ENCODE assay signal across 8 cellular contexts in the genomic region with DNA sequence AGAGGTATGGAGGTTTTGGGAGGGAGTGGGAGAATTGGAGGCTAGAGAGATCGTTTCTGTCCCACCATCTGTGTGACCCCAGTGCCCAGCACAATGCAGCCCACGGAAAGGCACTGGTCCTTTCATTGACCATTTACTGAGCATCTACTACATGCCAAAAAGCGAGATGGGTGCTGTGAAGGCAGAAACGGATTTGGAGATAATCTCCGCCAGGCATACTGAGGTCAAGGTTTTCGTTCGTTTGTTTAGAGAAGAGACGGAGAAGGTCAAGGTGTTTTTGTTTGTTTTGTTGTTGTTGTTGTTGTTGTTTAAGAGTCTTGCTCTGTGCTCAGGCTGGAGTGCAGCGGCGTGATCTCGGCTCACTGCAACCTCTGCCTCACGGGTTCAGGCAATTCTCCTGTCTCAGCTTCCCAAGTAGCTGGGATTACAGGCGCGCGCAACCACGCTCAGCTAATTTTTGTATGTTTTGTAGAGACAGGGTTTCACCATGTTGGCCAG. TPM values are rescaled to one million over a fixed set of nuclear protein-coding genes. Genes with fewer than 3 reads are reported as not detected.
DNase-seq lines count a peak whose midpoint lies in the region; ATAC-seq and TF ChIP-seq lines count a peak whose summit lies in the region.

No MANE protein-coding gene starts in this region.

- H3K79me1 ChIP-seq in mesendoderm (ENCODE audit: low read length), result peaks cover 6% of the 10 kb centered on the region

- peak overlapping the region; percentile 76 for H3K9ac ChIP-seq in mesendoderm (ENCODE audit: low read length)

- H3K4me1 ChIP-seq in heart left ventricle (peaks cover 0 to 43% (median 37%) of the 10 kb centered on the region in 12 donors), mesendoderm (ENCODE audit: control insufficient read depth, low read depth, low read length) (peaks cover 4% of the 10 kb centered on the region), urinary bladder (ENCODE audit: insufficient read depth) (peaks cover 3% of the 10 kb centered on the region)

- H3K4me3 Mint-ChIP-seq in MCF 10A (ENCODE audit: unreplicated experiment), result peak overlapping the region; percentile 92

- peaks cover 0 to 14% (median 4%) of the 10 kb centered on the region in 9 donors for H3K36me3 ChIP-seq in heart left ventricle
- no peaks in the 10 kb centered on the region for H3K36me3 ChIP-seq in mesendoderm (ENCODE audit: control insufficient read depth, insufficient read depth, low read length)
- no peaks in the 10 kb centered on the region for H3K36me3 ChIP-seq in urinary bladder (ENCODE audit: insufficient read depth)

- no peaks in the 10 kb centered on the region for H3K9me3 ChIP-seq in heart left ventricle

- ATAC-seq in heart left ventricle, result no peak
- ATAC-seq in left cardiac atrium, result no peak
- no peak for ATAC-seq in HG03378 (IDR thresholded peaks at IDR 0.05; ENCODE audit: unreplicated experiment)

- H3K56ac ChIP-seq in mesendoderm (ENCODE audit: low read length), result peak overlapping the region; percentile 90

- H3K23ac ChIP-seq in mesendoderm (ENCODE audit: low read length), result no peak overlapping the region

- H3K18ac ChIP-seq in mesendoderm (ENCODE audit: low read length), result no peak overlapping the region

- H3K27ac Mint-ChIP-seq in MCF 10A (ENCODE audit: low read depth, unreplicated experiment), result peak overlapping the region; percentile 95

- H3K9me3 Mint-ChIP-seq in MCF 10A (ENCODE audit: unreplicated experiment), result no peaks in the 10 kb centered on the region

- TF ChIP-seq POLR2A in heart left ventricle (IDR thresholded peaks at IDR 0.05), result no peak

- H4K5ac ChIP-seq in mesendoderm (ENCODE audit: low read length), result peak overlapping the region; percentile 35

- BruUV-seq in MCF 10A (replicated peaks; lab: Mats Ljungman, UMichigan), result no TSS peak

- POLR2A ChIA-PET in MCF 10A (lab: Yijun Ruan, JAX), result interaction anchor here (0.6 to 11.8 kb wide), 17 partner anchors 11 to 187 kb away, joined by 3 to 700 read pairs (median 4); partner anchors contain the start of gene RALGPS1

- H2BK120ac ChIP-seq in mesendoderm (ENCODE audit: low read depth, low read length), result no peak overlapping the region

- H2BK15ac ChIP-seq in mesendoderm (replicated peaks; ENCODE audit: low read depth), result no peak overlapping the region

- H3K27ac ChIP-seq in heart left ventricle (peak overlapping the region; percentile 92 to 98 (median 96)), mesendoderm (ENCODE audit: low read depth, low read length) (no peak overlapping the region), urinary bladder (ENCODE audit: low read depth) (no peak overlapping the region)

- H3K4me3 ChIP-seq in heart left ventricle (peak overlapping the region; percentile 76 to 98 (median 88)), mesendoderm (ENCODE audit: low read length) (no peak overlapping the region), urinary bladder (ENCODE audit: low read depth, low read length) (peak overlapping the region; percentile 99)

- CTCF ChIA-PET in MCF 10A (lab: Yijun Ruan, JAX), result interaction anchor here (0.7 to 1.4 kb wide), 4 partner anchors 10 to 260 kb away, joined by 3 to 7 read pairs (median 3); no protein-coding TSS in a partner anchor

- peaks cover 30% of the 10 kb centered on the region for H3K36me3 Mint-ChIP-seq in MCF 10A (ENCODE audit: insufficient read depth, unreplicated experiment)

- TF ChIP-seq CTCF in heart left ventricle (IDR thresholded peaks at IDR 0.05) (no peak), MCF 10A (IDR thresholded peaks at IDR 0.05; ENCODE audit: unreplicated experiment) (no peak)

- H3K27me3 ChIP-seq in heart left ventricle (no peaks in the 10 kb centered on the region), mesendoderm (ENCODE audit: insufficient read depth, low read length, poor library complexity) (no peaks in the 10 kb centered on the region)

- H4K8ac ChIP-seq in mesendoderm (ENCODE audit: low read depth, low read length), result no peak overlapping the region

- H3K79me2 ChIP-seq in mesendoderm (ENCODE audit: control insufficient read depth, insufficient read depth, low read length), result peaks cover 7% of the 10 kb centered on the region

- peak overlapping the region; percentile 68 for H3K4me2 ChIP-seq in mesendoderm (ENCODE audit: low read length)

- H2BK5ac ChIP-seq in mesendoderm (ENCODE audit: low read length), result no peak overlapping the region

- H3K27me3 Mint-ChIP-seq in MCF 10A (ENCODE audit: insufficient read depth, unreplicated experiment), result no peaks in the 10 kb centered on the region

- peaks cover 29% of the 10 kb centered on the region for H3K4me1 Mint-ChIP-seq in MCF 10A (ENCODE audit: insufficient read depth, unreplicated experiment)

- intact Hi-C loops in heart left ventricle (cut with DNase I), result no loop called here
- intact Hi-C loops in left cardiac atrium (cut with DNase I), result no loop called here
- intact Hi-C loops in MCF 10A (cut with micrococcal nuclease), result no loop called here

- H3K4ac ChIP-seq in mesendoderm (ENCODE audit: low read depth, low read length), result no peak overlapping the region

- H2AK5ac ChIP-seq in mesendoderm (ENCODE audit: low read length), result no peak overlapping the region

- DNase-seq in heart left ventricle, result peak in 1 of 5 donors; percentile 14
- DNase-seq in left cardiac atrium, result no peak
- no peak for DNase-seq in MCF 10A (ENCODE audit: unreplicated experiment)
- no peak for DNase-seq in mesendoderm
- DNase-seq in stimulated activated CD4-positive, alpha-beta T cell treated with anti-CD3 and anti-CD28 coated beads, Interleukin-4, amount 100 ng/mL, for 24 hours, result no peak
- DNase-seq in NOMO-1 (lab: John Stamatoyannopoulos, UW; ENCODE audit: unreplicated experiment in 2 of 2), result no peak

- WGBS in heart left ventricle, 4 donors, result 70 to 79% (median 75%) methylated on average over 16 of the region's 16 CpGs
- WGBS in mesendoderm (ENCODE audit: extremely low coverage, insufficient coverage, low lambda C conversion rate), result no CpG with 5 or more reads among the region's 16 CpGs
- 66% methylated on average over 16 of the region's 16 CpGs for WGBS in urinary bladder

RNA-seq across cellular contexts. Expression of gene ZBTB43, which starts 0.6 kb away (rescaled TPM):
- total RNA-seq in heart left ventricle (10 to 100 TPM; 18.0 to 42.8 (median 36.2) TPM), left cardiac atrium (10 to 100 TPM; 17.5 to 34.0 TPM), MCF 10A (2022) (32.4 and 44.2 TPM in 2 replicates), urinary bladder (11.2 TPM)
- polyA plus RNA-seq in heart left ventricle (10 to 100 TPM; 10.7 to 18.5 TPM), urinary bladder (16.8 TPM)
- polyA plus RNA-seq in mesendoderm (2013, experiment 1 of 2), result 5.1 TPM
- polyA plus RNA-seq in mesendoderm (2013, experiment 2 of 2), result 5.6 TPM

RNA-seq across cellular contexts. Expression of gene ZBTB34, which starts 56.2 kb away (rescaled TPM):
- total RNA-seq in heart left ventricle, result 1 to 10 TPM; 3.7 to 8.2 (median 5.2) TPM
- polyA plus RNA-seq in heart left ventricle, result 1 to 10 TPM; 2.2 to 3.4 TPM
- 1 to 10 TPM; 5.2 to 5.6 TPM for total RNA-seq in left cardiac atrium
- 4.6 and 6.9 TPM in 2 replicates for total RNA-seq in MCF 10A (2022)
- polyA plus RNA-seq in mesendoderm (2013, experiment 1 of 2), result 5.4 TPM
- 5.2 TPM for polyA plus RNA-seq in mesendoderm (2013, experiment 2 of 2)
- total RNA-seq in urinary bladder, result 24.7 TPM
- polyA plus RNA-seq in urinary bladder, result 4.3 TPM

Comparison
In these comparisons a context has a peak if more than half of its experiments do, and no peak if none do; other contexts are left out.
1. H3K27ac ChIP-seq: peak in heart left ventricle (12 of 12); none in mesendoderm (single experiment) and urinary bladder (single experiment).